In genomic region chr6:166862978-166863530, GRCh38 we compare ENCODE assay signal across 8 cellular contexts.
DNase-seq lines count a peak whose midpoint lies in the region; ATAC-seq and TF ChIP-seq lines count a peak whose summit lies in the region.

No MANE protein-coding gene starts in this region.

- peak overlapping the region; percentile 79 for H2BK5ac ChIP-seq in neuronal stem cell (ENCODE audit: low read length)

- H3K4me3 ChIP-seq in choroid plexus epithelial cell (ENCODE audit: low read depth, low read length): peak overlapping the region; percentile 47
- peak overlapping the region; percentile 54 to 87 for H3K4me3 ChIP-seq in neuronal stem cell (ENCODE audit: low read length in 2 of 2)
- no peak overlapping the region for H3K4me3 ChIP-seq in Karpas-422 (ENCODE audit: low read length)

- H4K8ac ChIP-seq in neuronal stem cell (ENCODE audit: low read depth, low read length): no peak overlapping the region

- H3K9ac ChIP-seq in neuronal stem cell (ENCODE audit: low read depth, low read length, poor library complexity) (no peak overlapping the region), Karpas-422 (ENCODE audit: low read length) (no peak overlapping the region)

- CTCF ChIA-PET in GM10248 (lab: Yijun Ruan, JAX): interaction anchor here (0.8 to 3.1 kb wide), 5 partner anchors 12 to 127 kb away, joined by 3 to 12 read pairs (median 3); no protein-coding TSS in a partner anchor

- H3K4me2 ChIP-seq in neuronal stem cell (ENCODE audit: insufficient read depth, low read length, poor library complexity, severe bottlenecking) (peak overlapping the region; percentile 67), Karpas-422 (ENCODE audit: low read depth, low read length, poor library complexity, severe bottlenecking) (no peak overlapping the region)

- H2BK15ac ChIP-seq in neuronal stem cell (ENCODE audit: low read length): no peak overlapping the region

- H2BK12ac ChIP-seq in neuronal stem cell (ENCODE audit: low read length): no peak overlapping the region

- peak overlapping the region; percentile 75 for H3K23ac ChIP-seq in neuronal stem cell (ENCODE audit: low read depth, low read length, poor library complexity)

- no peak for TF ChIP-seq CTCF in GM10248 (IDR thresholded peaks at IDR 0.05; ENCODE audit: control extremely low read depth, extremely low read depth, low read depth, missing control alignments)
- TF ChIP-seq CTCF in choroid plexus epithelial cell (conservative IDR thresholded peaks at IDR 0.05; ENCODE audit: low read depth, low read length): no peak

- H3K4ac ChIP-seq in neuronal stem cell (ENCODE audit: low read length): no peak overlapping the region

- no peak overlapping the region for H3K27ac ChIP-seq in neuronal stem cell (replicated peaks; ENCODE audit: low read length)
- no peak overlapping the region for H3K27ac ChIP-seq in Karpas-422 (ENCODE audit: low read length)

- H3K79me1 ChIP-seq in neuronal stem cell (ENCODE audit: low read depth, low read length): no peaks in the 10 kb centered on the region

- H2AK5ac ChIP-seq in neuronal stem cell (ENCODE audit: low read depth, low read length): no peak overlapping the region

- H3K4me1 ChIP-seq in neuronal stem cell (ENCODE audit: control insufficient read depth in 2 of 2, insufficient read depth in 1 of 2, low read depth in 1 of 2, low read length in 2 of 2): peaks cover 3 to 4% of the 10 kb centered on the region in 2 donors
- no peaks in the 10 kb centered on the region for H3K4me1 ChIP-seq in Karpas-422 (ENCODE audit: low read length)

- H3K27me3 ChIP-seq in neuronal stem cell (ENCODE audit: control insufficient read depth in 3 of 3, insufficient read depth in 3 of 3, low read depth in 1 of 3, low read length in 3 of 3): no peaks in the 10 kb centered on the region
- no peaks in the 10 kb centered on the region for H3K27me3 ChIP-seq in Karpas-422 (ENCODE audit: low read length)

- H3K36me3 ChIP-seq in neuronal stem cell (replicated peaks in 1 of 2; ENCODE audit: control insufficient read depth in 2 of 2, insufficient read depth in 2 of 2, low read length in 2 of 2): peaks cover 0 to 4% of the 10 kb centered on the region in 2 donors
- H3K36me3 ChIP-seq in Karpas-422 (ENCODE audit: insufficient read depth, low read length): no peaks in the 10 kb centered on the region

- no CpG with 5 or more reads among the region's 21 CpGs for WGBS in neuronal stem cell (ENCODE audit: extremely low coverage in 2 of 2, insufficient read length in 2 of 2, insufficient replicate concordance in 1 of 2), 2 donors

- H3K14ac ChIP-seq in neuronal stem cell (ENCODE audit: low read length): peak overlapping the region; percentile 31

- H3K79me2 ChIP-seq in Karpas-422 (ENCODE audit: low read length): no peaks in the 10 kb centered on the region

- no peaks in the 10 kb centered on the region for H4K20me1 ChIP-seq in Karpas-422 (ENCODE audit: insufficient read depth, low read depth, low read length)

- H3K9me2 ChIP-seq in Karpas-422 (replicated peaks; ENCODE audit: insufficient read depth, low read length): no peaks in the 10 kb centered on the region

- POLR2A ChIA-PET in GM10248 (lab: Yijun Ruan, JAX): no interaction called here

- peak overlapping the region; percentile 94 for H2AFZ ChIP-seq in neuronal stem cell (ENCODE audit: low read length)
- H2AFZ ChIP-seq in Karpas-422 (ENCODE audit: low read length): no peak overlapping the region

- H3K18ac ChIP-seq in neuronal stem cell (ENCODE audit: low read length): peak overlapping the region; percentile 97

- peak; percentile 28 for ATAC-seq in HG02852 (IDR thresholded peaks at IDR 0.05; ENCODE audit: unreplicated experiment)

- H4K91ac ChIP-seq in neuronal stem cell (ENCODE audit: low read depth, low read length, poor library complexity): no peak overlapping the region

- peak overlapping the region; percentile 32 for H2BK120ac ChIP-seq in neuronal stem cell (ENCODE audit: low read depth, low read length)

- DNase-seq in GM10248 (ENCODE audit: extremely low spot score) (peak; percentile 43), choroid plexus epithelial cell (ENCODE audit: low read depth) (no peak), neuronal stem cell (ENCODE audit: low spot score) (no peak), Karpas-422 (no peak), NCI-H146 treated with DMSO at 0.1 percent for 48 hours (lab: John Stamatoyannopoulos, UW; ENCODE audit: unreplicated experiment) (no peak)
- DNase-seq in activated effector memory CD4-positive, alpha-beta T cell treated with Interleukin-2 at 50 U/mL for 16 hours: no peak
- no peak for DNase-seq in central memory CD4-positive, alpha-beta T cell

- peaks cover 0 to 2% of the 10 kb centered on the region in 2 donors for H3K9me3 ChIP-seq in neuronal stem cell (replicated peaks in 1 of 2; ENCODE audit: control insufficient read depth in 2 of 2, insufficient read depth in 1 of 2, low read depth in 1 of 2, low read length in 2 of 2)
- no peaks in the 10 kb centered on the region for H3K9me3 ChIP-seq in Karpas-422 (ENCODE audit: low read length)
